ENCODE assay signal across 14 cellular contexts in the genomic region with DNA sequence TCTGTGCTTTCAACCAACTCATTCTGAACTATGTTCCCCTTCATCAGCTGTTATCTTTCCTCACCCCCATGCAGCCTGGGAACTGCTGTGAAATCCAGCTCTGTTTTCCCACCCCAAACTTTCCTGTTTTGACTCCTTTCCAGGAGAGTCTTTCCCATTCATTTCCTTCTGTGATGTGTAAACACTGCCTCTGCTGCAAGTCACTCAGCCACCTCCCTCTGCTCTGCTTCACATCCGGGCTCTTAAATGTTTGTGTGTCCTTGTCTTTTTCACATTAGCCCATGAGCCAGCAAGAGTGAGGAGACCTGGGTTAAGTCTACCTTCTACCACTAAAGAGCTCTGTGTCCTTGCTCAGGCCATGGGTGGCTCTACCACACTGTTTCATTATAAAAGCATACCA.
DNase-seq lines count a peak whose midpoint lies in the region; ATAC-seq, FAIRE-seq and TF ChIP-seq lines count a peak whose summit lies in the region.
"Had no signal": no experiment of that assay in that cellular context is flagged by ENCODE, and none has a peak within 500 bp of the region (broad histone marks: within the 10 kb centered on the region; RNA-seq: fewer than 3 reads in every experiment).

No MANE protein-coding gene starts in this region.

- no peak overlapping the region for H3K4me2 ChIP-seq in GM23338

- H3K4me1 Mint-ChIP-seq in GM23338 (peaks cover 11% of the 10 kb centered on the region), WTC11 (peaks cover 13% of the 10 kb centered on the region)
- H3K4me1 Mint-ChIP-seq: CD4-positive, alpha-beta memory T cell had no signal

- CTCF ChIA-PET in WTC11 (lab: Charles Lee), result no interaction called here

- TF ChIP-seq CTCF in GM23338 (conservative IDR thresholded peaks at IDR 0.05; ENCODE audit: low read depth in 2 of 2), result no peak
- TF ChIP-seq CTCF in WTC11 (IDR thresholded peaks at IDR 0.05), result no peak

- no peak for FAIRE-seq in urothelium cell line (lab: Jason Lieb, UNC)
- FAIRE-seq: D721Med had no signal

- no peak overlapping the region for H3K4me3 Mint-ChIP-seq in GM23338
- H3K4me3 Mint-ChIP-seq in WTC11, result no peak overlapping the region
- H3K4me3 Mint-ChIP-seq: CD4-positive, alpha-beta memory T cell had no signal

- no peaks in the 10 kb centered on the region for H3K27me3 Mint-ChIP-seq in GM23338 (ENCODE audit: insufficient read depth, low read depth, poor library complexity)
- no peaks in the 10 kb centered on the region for H3K27me3 Mint-ChIP-seq in WTC11 (ENCODE audit: low read depth)

- ATAC-seq in GM23338, result no peak
- ATAC-seq in WTC11, result peak; percentile 43; the same call in 1 of the 2 replicates
- ATAC-seq in HG02588 (IDR thresholded peaks at IDR 0.05; ENCODE audit: unreplicated experiment), result no peak
- ATAC-seq in GM19324 (IDR thresholded peaks at IDR 0.05; ENCODE audit: low FRiP score, unreplicated experiment), result no peak

- H3K9me2 ChIP-seq in GM23338 (ENCODE audit: insufficient read depth), result no peaks in the 10 kb centered on the region

- H3K27ac Mint-ChIP-seq in GM23338 (peak overlapping the region; percentile 3; the same call in 1 of the 2 replicates), WTC11 (no peak overlapping the region)
- H3K27ac Mint-ChIP-seq: CD4-positive, alpha-beta memory T cell had no signal

- H3F3A ChIP-seq in GM23338 (replicated peaks; ENCODE audit: low read depth), result no peaks in the 10 kb centered on the region

- H3K9me3 Mint-ChIP-seq in GM23338 (peaks cover 2% of the 10 kb centered on the region; the same call in 2 of the 3 replicates), WTC11 (peaks cover 5% of the 10 kb centered on the region)
- H3K9me3 Mint-ChIP-seq: CD4-positive, alpha-beta memory T cell had no signal

- no peak overlapping the region for H3K27ac ChIP-seq in GM23338 (ENCODE audit: low read depth)

- peak; percentile 69 for DNase-seq in COR-L47 (lab: John Stamatoyannopoulos, UW)
- no peak for DNase-seq in GM23338 (ENCODE audit: low spot score)
- DNase-seq in NCI-H510A treated with DMSO at 0.1 percent for 48 hours (lab: John Stamatoyannopoulos, UW), result peak; percentile 63
- no peak for DNase-seq in WTC11 (ENCODE audit: low spot score)
- no peak for DNase-seq in urothelium cell line (ENCODE audit: low spot score)
- no peak for DNase-seq in activated naive CD4-positive, alpha-beta T cell treated with anti-CD3 and anti-CD28 coated beads, Interleukin-2, amount 50 U/mL, for 16 hours
- DNase-seq: CD4-positive, alpha-beta memory T cell; HCEC 1CT; Karpas-422; NCI-H146; SHP77 treated with DMSO at 0.1 percent for 48 hours had no signal

- POLR2A ChIA-PET in WTC11 (lab: Charles Lee), result interaction anchor here (0.7 kb wide), 1 partner anchor 253 kb away, joined by 5 read pairs; no protein-coding TSS in a partner anchor

- no peaks in the 10 kb centered on the region for H3K79me2 ChIP-seq in GM23338 (replicated peaks; ENCODE audit: insufficient read depth)

- peak overlapping the region; percentile 11; the same call in 1 of the 2 replicates for H2AFZ ChIP-seq in GM23338

- H3K36me3 ChIP-seq in GM23338 (ENCODE audit: insufficient read depth), result no peaks in the 10 kb centered on the region

- H4K20me1 ChIP-seq in GM23338 (replicated peaks; ENCODE audit: insufficient read depth), result no peaks in the 10 kb centered on the region

- no peak overlapping the region for H3K4me3 ChIP-seq in GM23338

- 0 out of 3 replicates have a peak, but pooled peaks cover 2% of the 10 kb centered on the region for H3K36me3 Mint-ChIP-seq in GM23338 (ENCODE audit: low read depth)
- peaks cover 4% of the 10 kb centered on the region for H3K36me3 Mint-ChIP-seq in WTC11
- H3K36me3 Mint-ChIP-seq: CD4-positive, alpha-beta memory T cell had no signal

- H3K27me3 ChIP-seq in GM23338 (ENCODE audit: insufficient read depth), result no peaks in the 10 kb centered on the region

- H3K4me1 ChIP-seq in GM23338 (ENCODE audit: insufficient read depth), result no peaks in the 10 kb centered on the region

TF ChIP-seq in GM23338, 12 proteins besides CTCF, POLR2A, EP300 and RAD21 (continues in another document):
- TF ChIP-seq, protein P1, sequence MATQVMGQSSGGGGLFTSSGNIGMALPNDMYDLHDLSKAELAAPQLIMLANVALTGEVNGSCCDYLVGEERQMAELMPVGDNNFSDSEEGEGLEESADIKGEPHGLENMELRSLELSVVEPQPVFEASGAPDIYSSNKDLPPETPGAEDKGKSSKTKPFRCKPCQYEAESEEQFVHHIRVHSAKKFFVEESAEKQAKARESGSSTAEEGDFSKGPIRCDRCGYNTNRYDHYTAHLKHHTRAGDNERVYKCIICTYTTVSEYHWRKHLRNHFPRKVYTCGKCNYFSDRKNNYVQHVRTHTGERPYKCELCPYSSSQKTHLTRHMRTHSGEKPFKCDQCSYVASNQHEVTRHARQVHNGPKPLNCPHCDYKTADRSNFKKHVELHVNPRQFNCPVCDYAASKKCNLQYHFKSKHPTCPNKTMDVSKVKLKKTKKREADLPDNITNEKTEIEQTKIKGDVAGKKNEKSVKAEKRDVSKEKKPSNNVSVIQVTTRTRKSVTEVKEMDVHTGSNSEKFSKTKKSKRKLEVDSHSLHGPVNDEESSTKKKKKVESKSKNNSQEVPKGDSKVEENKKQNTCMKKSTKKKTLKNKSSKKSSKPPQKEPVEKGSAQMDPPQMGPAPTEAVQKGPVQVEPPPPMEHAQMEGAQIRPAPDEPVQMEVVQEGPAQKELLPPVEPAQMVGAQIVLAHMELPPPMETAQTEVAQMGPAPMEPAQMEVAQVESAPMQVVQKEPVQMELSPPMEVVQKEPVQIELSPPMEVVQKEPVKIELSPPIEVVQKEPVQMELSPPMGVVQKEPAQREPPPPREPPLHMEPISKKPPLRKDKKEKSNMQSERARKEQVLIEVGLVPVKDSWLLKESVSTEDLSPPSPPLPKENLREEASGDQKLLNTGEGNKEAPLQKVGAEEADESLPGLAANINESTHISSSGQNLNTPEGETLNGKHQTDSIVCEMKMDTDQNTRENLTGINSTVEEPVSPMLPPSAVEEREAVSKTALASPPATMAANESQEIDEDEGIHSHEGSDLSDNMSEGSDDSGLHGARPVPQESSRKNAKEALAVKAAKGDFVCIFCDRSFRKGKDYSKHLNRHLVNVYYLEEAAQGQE (IDR thresholded peaks at IDR 0.05; ENCODE audit: unreplicated experiment), result no peak
- TF ChIP-seq NANOG (IDR thresholded peaks at IDR 0.05; ENCODE audit: borderline replicate concordance), result no peak
- TF ChIP-seq ZNF331 (CRISPR knock-in tag; IDR thresholded peaks at IDR 0.05; ENCODE audit: low read depth), result no peak
- TF ChIP-seq EZH2 (IDR thresholded peaks at IDR 0.05; ENCODE audit: low read depth, unreplicated experiment), result no peak
- no peak for TF ChIP-seq EZH2phosphoT487 (IDR thresholded peaks at IDR 0.05; ENCODE audit: unreplicated experiment)
- TF ChIP-seq, protein P2, sequence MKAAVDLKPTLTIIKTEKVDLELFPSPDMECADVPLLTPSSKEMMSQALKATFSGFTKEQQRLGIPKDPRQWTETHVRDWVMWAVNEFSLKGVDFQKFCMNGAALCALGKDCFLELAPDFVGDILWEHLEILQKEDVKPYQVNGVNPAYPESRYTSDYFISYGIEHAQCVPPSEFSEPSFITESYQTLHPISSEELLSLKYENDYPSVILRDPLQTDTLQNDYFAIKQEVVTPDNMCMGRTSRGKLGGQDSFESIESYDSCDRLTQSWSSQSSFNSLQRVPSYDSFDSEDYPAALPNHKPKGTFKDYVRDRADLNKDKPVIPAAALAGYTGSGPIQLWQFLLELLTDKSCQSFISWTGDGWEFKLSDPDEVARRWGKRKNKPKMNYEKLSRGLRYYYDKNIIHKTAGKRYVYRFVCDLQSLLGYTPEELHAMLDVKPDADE (IDR thresholded peaks at IDR 0.05), result no peak

TF ChIP-seq in WTC11, 78 proteins besides CTCF, POLR2A, EP300 and RAD21 (continues in another document):
- TF ChIP-seq CBFB (CRISPR knock-in tag; IDR thresholded peaks at IDR 0.05; ENCODE audit: low read depth) (no peak), ZNF138 (CRISPR knock-in tag; conservative IDR thresholded peaks at IDR 0.05) (no peak), ZNF416 (CRISPR knock-in tag; IDR thresholded peaks at IDR 0.05) (no peak), PRRX2 (CRISPR knock-in tag; IDR thresholded peaks at IDR 0.05) (no peak), NFE2L1 (CRISPR knock-in tag; IDR thresholded peaks at IDR 0.05) (no peak)
- TF ChIP-seq, protein P3, sequence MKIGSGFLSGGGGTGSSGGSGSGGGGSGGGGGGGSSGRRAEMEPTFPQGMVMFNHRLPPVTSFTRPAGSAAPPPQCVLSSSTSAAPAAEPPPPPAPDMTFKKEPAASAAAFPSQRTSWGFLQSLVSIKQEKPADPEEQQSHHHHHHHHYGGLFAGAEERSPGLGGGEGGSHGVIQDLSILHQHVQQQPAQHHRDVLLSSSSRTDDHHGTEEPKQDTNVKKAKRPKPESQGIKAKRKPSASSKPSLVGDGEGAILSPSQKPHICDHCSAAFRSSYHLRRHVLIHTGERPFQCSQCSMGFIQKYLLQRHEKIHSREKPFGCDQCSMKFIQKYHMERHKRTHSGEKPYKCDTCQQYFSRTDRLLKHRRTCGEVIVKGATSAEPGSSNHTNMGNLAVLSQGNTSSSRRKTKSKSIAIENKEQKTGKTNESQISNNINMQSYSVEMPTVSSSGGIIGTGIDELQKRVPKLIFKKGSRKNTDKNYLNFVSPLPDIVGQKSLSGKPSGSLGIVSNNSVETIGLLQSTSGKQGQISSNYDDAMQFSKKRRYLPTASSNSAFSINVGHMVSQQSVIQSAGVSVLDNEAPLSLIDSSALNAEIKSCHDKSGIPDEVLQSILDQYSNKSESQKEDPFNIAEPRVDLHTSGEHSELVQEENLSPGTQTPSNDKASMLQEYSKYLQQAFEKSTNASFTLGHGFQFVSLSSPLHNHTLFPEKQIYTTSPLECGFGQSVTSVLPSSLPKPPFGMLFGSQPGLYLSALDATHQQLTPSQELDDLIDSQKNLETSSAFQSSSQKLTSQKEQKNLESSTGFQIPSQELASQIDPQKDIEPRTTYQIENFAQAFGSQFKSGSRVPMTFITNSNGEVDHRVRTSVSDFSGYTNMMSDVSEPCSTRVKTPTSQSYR (CRISPR knock-in tag; IDR thresholded peaks at IDR 0.05), result no peak
- TF ChIP-seq, protein P4, sequence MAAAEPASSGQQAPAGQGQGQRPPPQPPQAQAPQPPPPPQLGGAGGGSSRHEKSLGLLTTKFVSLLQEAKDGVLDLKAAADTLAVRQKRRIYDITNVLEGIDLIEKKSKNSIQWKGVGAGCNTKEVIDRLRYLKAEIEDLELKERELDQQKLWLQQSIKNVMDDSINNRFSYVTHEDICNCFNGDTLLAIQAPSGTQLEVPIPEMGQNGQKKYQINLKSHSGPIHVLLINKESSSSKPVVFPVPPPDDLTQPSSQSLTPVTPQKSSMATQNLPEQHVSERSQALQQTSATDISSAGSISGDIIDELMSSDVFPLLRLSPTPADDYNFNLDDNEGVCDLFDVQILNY (CRISPR knock-in tag; IDR thresholded peaks at IDR 0.05), result no peak
- TF ChIP-seq, protein P5, sequence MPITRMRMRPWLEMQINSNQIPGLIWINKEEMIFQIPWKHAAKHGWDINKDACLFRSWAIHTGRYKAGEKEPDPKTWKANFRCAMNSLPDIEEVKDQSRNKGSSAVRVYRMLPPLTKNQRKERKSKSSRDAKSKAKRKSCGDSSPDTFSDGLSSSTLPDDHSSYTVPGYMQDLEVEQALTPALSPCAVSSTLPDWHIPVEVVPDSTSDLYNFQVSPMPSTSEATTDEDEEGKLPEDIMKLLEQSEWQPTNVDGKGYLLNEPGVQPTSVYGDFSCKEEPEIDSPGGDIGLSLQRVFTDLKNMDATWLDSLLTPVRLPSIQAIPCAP (CRISPR knock-in tag; IDR thresholded peaks at IDR 0.05), result no peak

Comparison
In these comparisons a context has a peak if more than half of its experiments do, and no peak if none do; other contexts are left out.
1. DNase-seq: peak in COR-L47 (single experiment) and NCI-H510A treated with DMSO at 0.1 percent for 48 hours (single experiment); none in GM23338 (single experiment), WTC11 (single experiment), urothelium cell line (single experiment) and activated naive CD4-positive, alpha-beta T cell treated with anti-CD3 and anti-CD28 coated beads, Interleukin-2, amount 50 U/mL, for 16 hours (single experiment).